Comparison of ENCODE assay signal across 27 cellular contexts in the genomic region with DNA sequence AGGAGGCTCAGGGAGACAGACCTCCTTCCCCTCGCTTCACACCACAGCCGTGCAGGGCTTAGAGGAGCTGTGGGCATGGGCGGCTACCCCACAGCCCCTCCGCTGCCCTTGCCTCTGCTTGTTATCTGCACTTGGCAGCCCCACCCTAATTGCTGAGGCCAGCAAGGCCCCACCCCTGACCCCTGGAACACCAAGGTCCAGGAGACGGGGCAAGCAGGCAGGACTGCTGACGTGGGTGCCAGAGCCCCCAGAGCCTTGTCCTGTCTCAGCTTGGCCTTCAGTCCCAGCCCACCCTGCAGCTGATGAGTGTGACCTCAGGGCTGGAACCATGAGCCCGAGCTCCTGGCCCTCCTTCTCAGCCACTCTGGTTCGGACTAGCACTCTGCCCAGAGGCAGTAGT.
"Had no signal": no experiment of that assay in that cellular context is flagged by ENCODE, and none has a peak within 500 bp of the region (broad histone marks: within the 10 kb centered on the region; RNA-seq: fewer than 3 reads in every experiment).

No MANE protein-coding gene starts in this region.

- DNase-seq: colonic mucosa; effector CD8-positive, alpha-beta T cell; endodermal cell; foreskin fibroblast; heart left ventricle; hippocampal formation; islet precursor cell; kidney glomerular epithelial cell; mammary epithelial cell; mesendoderm; stimulated activated CD4-positive, alpha-beta T cell treated with anti-CD3 and anti-CD28 coated beads, Interleukin-12 subunit alpha, Interleukin-12 subunit beta, amount 100 ng/mL, for 4 hours; stimulated activated CD4-positive, alpha-beta T cell treated with anti-CD3 and anti-CD28 coated beads, Interleukin-1b, Interleukin-23, amount 100 ng/mL, for 48 hours; stimulated activated CD4-positive, alpha-beta T cell treated with anti-CD3 and anti-CD28 coated beads, Interleukin-4, amount 100 ng/mL, for 24 hours; stimulated activated naive CD4-positive, alpha-beta T cell treated with Interleukin-2 at 50 U/mL for 16 hours; stomach; thyroid gland; trophoblast cell had no signal

- ATAC-seq: esophagus mucosa; gastroesophageal sphincter; heart left ventricle; stimulated activated effector memory CD8-positive, alpha-beta T cell treated with anti-CD3 and anti-CD28 coated beads, Interleukin-12 subunit alpha, Interleukin-12 subunit beta, amount 100 ng/mL, for 72 hours had no signal

- H3K9ac ChIP-seq: neural progenitor cell, parathyroid adenoma had no signal

- H2AFZ ChIP-seq: neural progenitor cell, parathyroid adenoma had no signal

- H3K36me3 ChIP-seq: colonic mucosa, gastroesophageal sphincter, heart left ventricle, neural progenitor cell, prostate gland, right atrium auricular region, stomach, thyroid gland, vagina had no signal

- H3K4me1 ChIP-seq: colonic mucosa, gastroesophageal sphincter, neural progenitor cell, parathyroid adenoma, prostate gland, thyroid gland, vagina had no signal

- H3K9me3 ChIP-seq: colonic mucosa, prostate gland, thyroid gland, vagina had no signal

- H3K27ac ChIP-seq: colonic mucosa, epithelial cell of prostate, neural progenitor cell, parathyroid adenoma, prostate gland, stomach, thyroid gland had no signal

- H3K27me3 ChIP-seq: colonic mucosa, gastroesophageal sphincter, heart left ventricle, neural progenitor cell, right atrium auricular region, stomach, thyroid gland, vagina had no signal

- H3K4me3 ChIP-seq: colonic mucosa, gastroesophageal sphincter, heart left ventricle, neural progenitor cell, prostate gland, right atrium auricular region, smooth muscle cell, stomach, thyroid gland, vagina had no signal

- H3K4me2 ChIP-seq: neural progenitor cell, smooth muscle cell had no signal

- H3K79me2 ChIP-seq: parathyroid adenoma had no signal
